In genomic region chr3:25033407-25034029, GRCh38 we compare ENCODE assay signal across 8 cellular contexts.
DNase-seq lines count a peak whose midpoint lies in the region; ATAC-seq and TF ChIP-seq lines count a peak whose summit lies in the region.

No MANE protein-coding gene starts in this region.

- H3K27me3 Mint-ChIP-seq in osteocyte (ENCODE audit: unreplicated experiment) = no peaks in the 10 kb centered on the region

- no peak overlapping the region for H3K4me3 Mint-ChIP-seq in osteocyte (ENCODE audit: unreplicated experiment)

- no peak overlapping the region for H3K27ac Mint-ChIP-seq in osteocyte (ENCODE audit: unreplicated experiment)

- DNase-seq in SIG-M5 treated with dmso at 0.1 percent for 504 hours (lab: John Stamatoyannopoulos, UW; ENCODE audit: unreplicated experiment) (peak; percentile 47), SIG-M5 (lab: John Stamatoyannopoulos, UW) (no peak), HT1080 (ENCODE audit: low read depth) (peak; percentile 48), SK-MEL-5 (ENCODE audit: low read depth, low spot score) (peak; percentile 85), fibroblast of the aortic adventitia (ENCODE audit: low read depth) (no peak), osteocyte (ENCODE audit: extremely low spot score, unreplicated experiment) (no peak), DMS114 treated with DMSO at 0.1 percent for 48 hours (lab: John Stamatoyannopoulos, UW; ENCODE audit: unreplicated experiment) (no peak)

- TF ChIP-seq CTCF in fibroblast of the aortic adventitia (IDR thresholded peaks at IDR 0.05; ENCODE audit: insufficient read depth, low read length) = peak; percentile 23
- TF ChIP-seq CTCF in osteocyte (IDR thresholded peaks at IDR 0.05) = peak; percentile 54

- in situ Hi-C loops in SK-MEL-5 (cut with HindIII; ENCODE audit: low pct_unique_long_range_greater_than_20kb, low sequenced_read_pairs) = no loop called here

- H3K9me3 Mint-ChIP-seq in osteocyte (ENCODE audit: unreplicated experiment) = no peaks in the 10 kb centered on the region

- ATAC-seq in GM21526 (IDR thresholded peaks at IDR 0.05; ENCODE audit: low FRiP score, unreplicated experiment) = peak; percentile 87

- H3K4me1 Mint-ChIP-seq in osteocyte (ENCODE audit: unreplicated experiment) = peaks cover 34% of the 10 kb centered on the region

- H3K4me3 ChIP-seq in fibroblast of the aortic adventitia (ENCODE audit: low read depth, low read length) = no peak overlapping the region

- H3K36me3 Mint-ChIP-seq in osteocyte (ENCODE audit: unreplicated experiment) = no peaks in the 10 kb centered on the region

Comparison
In these comparisons a context has a peak if more than half of its experiments do, and no peak if none do; other contexts are left out.
1. DNase-seq: peak in SIG-M5 treated with dmso at 0.1 percent for 504 hours (single experiment), HT1080 (single experiment) and SK-MEL-5 (single experiment); none in SIG-M5 (single experiment), fibroblast of the aortic adventitia (single experiment), osteocyte (single experiment) and DMS114 treated with DMSO at 0.1 percent for 48 hours (single experiment).